8 cellular contexts compared by ENCODE assay signal in genomic region chr11:10934293-10934850, GRCh38.
A peak's percentile ranks its signal among the peaks of the same experiment; 100 is the strongest.
DNase-seq lines count a peak whose midpoint lies in the region; ATAC-seq and TF ChIP-seq lines count a peak whose summit lies in the region.

No MANE protein-coding gene starts in this region.

- no peak overlapping the region for H3K27ac Mint-ChIP-seq in stimulated activated naive CD8-positive, alpha-beta T cell treated with anti-CD3 and anti-CD28 coated beads, Interleukin-15, Interleukin-2, amounts not matched to agents 100 ng/mL and 50 ng/mL, for 24 hours
- peak overlapping the region; percentile 65 for H3K27ac Mint-ChIP-seq in activated T-helper 1 cell treated with anti-CD3 and anti-CD28 coated beads, Interleukin-12 subunit alpha, Interleukin-12 subunit beta, Interleukin-2, Interleukin-4 antibody, amounts not matched to agents 30 ng/mL and 10 ng/mL and 1 ng/mL, durations not matched to agents 14 hours and 24 hours and 36 hours
- H3K27ac Mint-ChIP-seq in type B pancreatic cell = peak overlapping the region; percentile 77

- H3K27me3 Mint-ChIP-seq in stimulated activated naive CD8-positive, alpha-beta T cell treated with anti-CD3 and anti-CD28 coated beads, Interleukin-15, Interleukin-2, amounts not matched to agents 100 ng/mL and 50 ng/mL, for 24 hours = peaks cover 36% of the 10 kb centered on the region
- peaks cover 57% of the 10 kb centered on the region for H3K27me3 Mint-ChIP-seq in activated T-helper 1 cell treated with anti-CD3 and anti-CD28 coated beads, Interleukin-12 subunit alpha, Interleukin-12 subunit beta, Interleukin-2, Interleukin-4 antibody, amounts not matched to agents 30 ng/mL and 10 ng/mL and 1 ng/mL, durations not matched to agents 14 hours and 24 hours and 36 hours (ENCODE audit: insufficient read depth)
- H3K27me3 Mint-ChIP-seq in type B pancreatic cell = no peaks in the 10 kb centered on the region

- intact Hi-C loops in activated T-helper 1 cell treated with anti-CD3 and anti-CD28 coated beads, Interleukin-12 subunit alpha, Interleukin-12 subunit beta, Interleukin-2, Interleukin-4 antibody, amounts not matched to agents 30 ng/mL and 10 ng/mL and 1 ng/mL, durations not matched to agents 14 hours and 24 hours and 36 hours (cut with micrococcal nuclease) = loop anchor here (5.0 to 10.0 kb wide), 4 partner anchors 57 to 908 kb away; partner anchors contain the start of genes ADM, GALNT18 and USP47

- H3K4me1 Mint-ChIP-seq in stimulated activated naive CD8-positive, alpha-beta T cell treated with anti-CD3 and anti-CD28 coated beads, Interleukin-15, Interleukin-2, amounts not matched to agents 100 ng/mL and 50 ng/mL, for 24 hours (ENCODE audit: low read depth) = peaks cover 17% of the 10 kb centered on the region
- H3K4me1 Mint-ChIP-seq in activated T-helper 1 cell treated with anti-CD3 and anti-CD28 coated beads, Interleukin-12 subunit alpha, Interleukin-12 subunit beta, Interleukin-2, Interleukin-4 antibody, amounts not matched to agents 30 ng/mL and 10 ng/mL and 1 ng/mL, durations not matched to agents 14 hours and 24 hours and 36 hours (ENCODE audit: low read depth) = peaks cover 22% of the 10 kb centered on the region
- peaks cover 23% of the 10 kb centered on the region for H3K4me1 Mint-ChIP-seq in type B pancreatic cell (ENCODE audit: unreplicated experiment)

- no peak for DNase-seq in stimulated activated naive CD8-positive, alpha-beta T cell treated with anti-CD3 and anti-CD28 coated beads, Interleukin-15, Interleukin-2, amounts not matched to agents 100 U/mL and 50 U/mL, for 24 hours
- no peak for DNase-seq in activated T-helper 1 cell treated with anti-CD3 and anti-CD28 coated beads, Interleukin-12 subunit alpha, Interleukin-12 subunit beta, Interleukin-2, Interleukin-4 antibody, amounts not matched to agents 30 ng/mL and 10 ng/mL and 1 ng/mL, durations not matched to agents 14 hours and 24 hours and 36 hours (ENCODE audit: low spot score)
- DNase-seq in islet precursor cell (peak; percentile 52), type B pancreatic cell (ENCODE audit: extremely low spot score, unreplicated experiment) (no peak)

- no peak for TF ChIP-seq CTCF in type B pancreatic cell (conservative IDR thresholded peaks at IDR 0.05)

- no peaks in the 10 kb centered on the region for H3K9me3 Mint-ChIP-seq in stimulated activated naive CD8-positive, alpha-beta T cell treated with anti-CD3 and anti-CD28 coated beads, Interleukin-15, Interleukin-2, amounts not matched to agents 100 ng/mL and 50 ng/mL, for 24 hours
- no peaks in the 10 kb centered on the region for H3K9me3 Mint-ChIP-seq in activated T-helper 1 cell treated with anti-CD3 and anti-CD28 coated beads, Interleukin-12 subunit alpha, Interleukin-12 subunit beta, Interleukin-2, Interleukin-4 antibody, amounts not matched to agents 30 ng/mL and 10 ng/mL and 1 ng/mL, durations not matched to agents 14 hours and 24 hours and 36 hours
- H3K9me3 Mint-ChIP-seq in type B pancreatic cell = no peaks in the 10 kb centered on the region

- H3K36me3 Mint-ChIP-seq in stimulated activated naive CD8-positive, alpha-beta T cell treated with anti-CD3 and anti-CD28 coated beads, Interleukin-15, Interleukin-2, amounts not matched to agents 100 ng/mL and 50 ng/mL, for 24 hours (ENCODE audit: low read depth) = no peaks in the 10 kb centered on the region
- no peaks in the 10 kb centered on the region for H3K36me3 Mint-ChIP-seq in activated T-helper 1 cell treated with anti-CD3 and anti-CD28 coated beads, Interleukin-12 subunit alpha, Interleukin-12 subunit beta, Interleukin-2, Interleukin-4 antibody, amounts not matched to agents 30 ng/mL and 10 ng/mL and 1 ng/mL, durations not matched to agents 14 hours and 24 hours and 36 hours (ENCODE audit: low read depth)
- no peaks in the 10 kb centered on the region for H3K36me3 Mint-ChIP-seq in type B pancreatic cell

- H3K4me3 Mint-ChIP-seq in stimulated activated naive CD8-positive, alpha-beta T cell treated with anti-CD3 and anti-CD28 coated beads, Interleukin-15, Interleukin-2, amounts not matched to agents 100 ng/mL and 50 ng/mL, for 24 hours = peak overlapping the region; percentile 83
- H3K4me3 Mint-ChIP-seq in activated T-helper 1 cell treated with anti-CD3 and anti-CD28 coated beads, Interleukin-12 subunit alpha, Interleukin-12 subunit beta, Interleukin-2, Interleukin-4 antibody, amounts not matched to agents 30 ng/mL and 10 ng/mL and 1 ng/mL, durations not matched to agents 14 hours and 24 hours and 36 hours = peak overlapping the region; percentile 76
- peak overlapping the region; percentile 92 for H3K4me3 Mint-ChIP-seq in type B pancreatic cell

- no peak for ATAC-seq in stimulated activated naive CD8-positive, alpha-beta T cell treated with anti-CD3 and anti-CD28 coated beads, Interleukin-15, Interleukin-2, amounts not matched to agents 100 U/mL and 50 U/mL, for 24 hours
- ATAC-seq in HG03108 (IDR thresholded peaks at IDR 0.05; ENCODE audit: unreplicated experiment) (no peak), GM21619 (IDR thresholded peaks at IDR 0.05; ENCODE audit: unreplicated experiment) (no peak), HG02981 (IDR thresholded peaks at IDR 0.05; ENCODE audit: unreplicated experiment) (no peak)
